13 cellular contexts compared by ENCODE assay signal in the genomic region with DNA sequence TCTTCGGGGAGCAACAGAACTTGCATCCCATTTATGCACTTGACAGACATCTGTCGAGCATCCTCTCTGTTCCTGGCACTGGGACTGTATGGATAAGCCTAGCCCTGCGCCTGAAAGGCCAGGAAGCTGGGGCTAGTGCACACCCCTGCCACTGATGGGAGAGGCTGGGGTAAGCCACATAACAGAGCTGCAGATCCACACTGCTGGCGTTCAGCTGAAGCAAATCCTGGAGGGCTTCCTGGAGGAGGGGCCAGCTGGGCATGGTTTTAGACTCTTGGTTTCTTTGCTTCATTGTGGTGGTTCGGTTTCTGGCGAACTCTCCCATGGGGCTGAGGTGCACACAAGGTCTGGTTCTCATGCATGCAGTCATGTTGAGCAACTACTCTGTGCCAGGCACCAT. TPM values are rescaled to one million over a fixed set of nuclear protein-coding genes. Genes with fewer than 3 reads are reported as not detected.
DNase-seq lines count a peak whose midpoint lies in the region; ATAC-seq, FAIRE-seq and TF ChIP-seq lines count a peak whose summit lies in the region.
"Had no signal": no experiment of that assay in that cellular context is flagged by ENCODE, and none has a peak within 500 bp of the region (broad histone marks: within the 10 kb centered on the region; RNA-seq: fewer than 3 reads in every experiment).

No MANE protein-coding gene starts in this region.

- H3K27ac Mint-ChIP-seq in activated CD8-positive, alpha-beta T cell treated with anti-CD3 and anti-CD28 coated beads, Interleukin-2, amount 10 ng/mL, durations not matched to agents 7 days and 5 days = peak overlapping the region; percentile 86
- peak overlapping the region; percentile 84 to 89 for H3K27ac Mint-ChIP-seq in natural killer cell

- no peak overlapping the region for H3K4me3 Mint-ChIP-seq in activated CD8-positive, alpha-beta T cell treated with anti-CD3 and anti-CD28 coated beads, Interleukin-2, amount 10 ng/mL, durations not matched to agents 7 days and 5 days
- peak overlapping the region; percentile 40 for H3K4me3 Mint-ChIP-seq in natural killer cell

- DNase-seq in A549 (ENCODE audit: low read depth in 1 of 2, low spot score in 1 of 2) (no peak), natural killer cell (no peak), GM12891 (ENCODE audit: insufficient read length, low spot score) (no peak), BE2C (no peak), NCI-H748 (lab: John Stamatoyannopoulos, UW; ENCODE audit: unreplicated experiment) (no peak)
- DNase-seq in activated CD8-positive, alpha-beta T cell treated with anti-CD3 and anti-CD28 coated beads, Interleukin-2, amount 10 ng/mL, durations not matched to agents 7 days and 5 days = no peak
- DNase-seq: C1 segment of cervical spinal cord, Kasumi-1, NCI-H1436, NCI-H2227 treated with DMSO at 0.1 percent for 48 hours had no signal

- H3K4me3 ChIP-seq in A549 (no peak overlapping the region), BE2C (ENCODE audit: low read depth, low read length) (no peak overlapping the region)
- H3K4me3 ChIP-seq in BLaER1 treated with 17β-estradiol and CSF1 and Interleukin-3, amounts not matched to agents 10 nM and 100 nM = no peak overlapping the region

- POLR2A ChIA-PET in A549 (lab: Yijun Ruan, JAX) = no interaction called here
- POLR2A ChIA-PET in activated CD8-positive, alpha-beta T cell treated with anti-CD3 and anti-CD28 coated beads, Interleukin-2, amount 10 ng/mL, durations not matched to agents 7 days and 5 days (lab: Charles Lee) = no interaction called here

- no peak overlapping the region for H3K4me2 ChIP-seq in A549
- peak overlapping the region in 7 of 11 experiments; percentile 57 to 82 (median 72); a peak in 11 of 22 replicates for H3K4me2 ChIP-seq in BLaER1 treated with 17β-estradiol and CSF1 and Interleukin-3, amounts not matched to agents 10 nM and 100 nM

- TF ChIP-seq CTCF in A549 (IDR thresholded peaks at IDR 0.05) (no peak), natural killer cell (IDR thresholded peaks at IDR 0.05) (no peak), BE2C (IDR thresholded peaks at IDR 0.05; ENCODE audit: low read depth, low read length) (no peak)

- no peaks in the 10 kb centered on the region for H3K36me3 ChIP-seq in BLaER1 treated with 17β-estradiol and CSF1 and Interleukin-3, amounts not matched to agents 10 nM and 100 nM
- H3K36me3 ChIP-seq in BE2C = no peaks in the 10 kb centered on the region

- H3K4me1 Mint-ChIP-seq in activated CD8-positive, alpha-beta T cell treated with anti-CD3 and anti-CD28 coated beads, Interleukin-2, amount 10 ng/mL, durations not matched to agents 7 days and 5 days (ENCODE audit: low read depth) = peaks cover 39% of the 10 kb centered on the region
- H3K4me1 Mint-ChIP-seq in natural killer cell = peaks cover 24 to 42% of the 10 kb centered on the region in 2 donors

- intact Hi-C loops in natural killer cell (cut with micrococcal nuclease) = no loop called here

- H3K27me3 ChIP-seq in BLaER1 treated with 17β-estradiol and CSF1 and Interleukin-3, amounts not matched to agents 10 nM and 100 nM = no peaks in the 10 kb centered on the region
- no peaks in the 10 kb centered on the region for H3K27me3 ChIP-seq in BE2C

- CTCF ChIA-PET in A549 (lab: Yijun Ruan, JAX) = interaction anchor here (0.9 to 1.3 kb wide), 2 partner anchors 20 to 34 kb away, joined by 3 to 4 read pairs; no protein-coding TSS in a partner anchor
- CTCF ChIA-PET in activated CD8-positive, alpha-beta T cell treated with anti-CD3 and anti-CD28 coated beads, Interleukin-2, amount 10 ng/mL, durations not matched to agents 7 days and 5 days (lab: Charles Lee) = no interaction called here

- H3K9me3 ChIP-seq in A549 = no peaks in the 10 kb centered on the region
- H3K9me3 ChIP-seq in BLaER1 treated with 17β-estradiol and CSF1 and Interleukin-3, amounts not matched to agents 10 nM and 100 nM (replicated peaks in 1 of 11) = no peaks in the 10 kb centered on the region
- H3K9me3 ChIP-seq in BE2C = no peaks in the 10 kb centered on the region

- peak overlapping the region in 1 of 2 experiments; percentile 67; a peak in 2 of 6 replicates for H3K27ac ChIP-seq in A549
- no peak overlapping the region for H3K27ac ChIP-seq in BLaER1 treated with 17β-estradiol and CSF1 and Interleukin-3, amounts not matched to agents 10 nM and 100 nM

- TF ChIP-seq POLR2A in A549 (IDR thresholded peaks at IDR 0.05; ENCODE audit: low read length) (no peak), GM12891 (IDR thresholded peaks at IDR 0.05; ENCODE audit: low read depth, low read length) (no peak)

- no peaks in the 10 kb centered on the region for H4K20me1 ChIP-seq in BLaER1 treated with 17β-estradiol and CSF1 and Interleukin-3, amounts not matched to agents 10 nM and 100 nM

- no peak for TF ChIP-seq RAD21 in A549 (conservative IDR thresholded peaks at IDR 0.05 in 1 of 2, IDR thresholded peaks at IDR 0.05 in 1 of 2)

- no peak for FAIRE-seq in A549 (lab: Jason Lieb, UNC)
- FAIRE-seq in GM12891 (lab: Jason Lieb, UNC) = no peak
- FAIRE-seq: TTC549 had no signal

- ATAC-seq in A549 (no peak), natural killer cell (no peak)
- ATAC-seq in activated CD8-positive, alpha-beta T cell treated with anti-CD3 and anti-CD28 coated beads, Interleukin-2, amount 10 ng/mL, durations not matched to agents 7 days and 5 days = no peak
- ATAC-seq: left lobe of liver had no signal

- WGBS in A549 (ENCODE audit: missing lambda C conversion rate) = 74% methylated on average over 6 of the region's 6 CpGs

- H3K36me3 Mint-ChIP-seq in activated CD8-positive, alpha-beta T cell treated with anti-CD3 and anti-CD28 coated beads, Interleukin-2, amount 10 ng/mL, durations not matched to agents 7 days and 5 days (ENCODE audit: low read depth) = no peaks in the 10 kb centered on the region
- no peaks in the 10 kb centered on the region for H3K36me3 Mint-ChIP-seq in natural killer cell

- H3K9me3 Mint-ChIP-seq in activated CD8-positive, alpha-beta T cell treated with anti-CD3 and anti-CD28 coated beads, Interleukin-2, amount 10 ng/mL, durations not matched to agents 7 days and 5 days (ENCODE audit: insufficient read depth) = no peaks in the 10 kb centered on the region
- no peaks in the 10 kb centered on the region for H3K9me3 Mint-ChIP-seq in natural killer cell

- no peaks in the 10 kb centered on the region for H3K27me3 Mint-ChIP-seq in activated CD8-positive, alpha-beta T cell treated with anti-CD3 and anti-CD28 coated beads, Interleukin-2, amount 10 ng/mL, durations not matched to agents 7 days and 5 days (ENCODE audit: low read depth)
- no peaks in the 10 kb centered on the region for H3K27me3 Mint-ChIP-seq in natural killer cell (ENCODE audit: low read depth in 2 of 2)

- H3K9ac ChIP-seq in BLaER1 treated with 17β-estradiol and CSF1 and Interleukin-3, amounts not matched to agents 10 nM and 100 nM = no peak overlapping the region

- no peak for TF ChIP-seq EP300 in A549 (IDR thresholded peaks at IDR 0.05)

- H3K4me1 ChIP-seq in A549 (peaks cover 19% of the 10 kb centered on the region), BE2C (peaks cover 7% of the 10 kb centered on the region)
- H3K4me1 ChIP-seq in BLaER1 treated with 17β-estradiol and CSF1 and Interleukin-3, amounts not matched to agents 10 nM and 100 nM = peaks cover 26 to 42% (median 34%) of the 10 kb centered on the region in 10 experiments

TF ChIP-seq in A549, 52 proteins besides CTCF, POLR2A, EP300 and RAD21:
- no peak for TF ChIP-seq CHD2 (IDR thresholded peaks at IDR 0.05; ENCODE audit: low read length, partially characterized antibody)
- TF ChIP-seq, protein P1, sequence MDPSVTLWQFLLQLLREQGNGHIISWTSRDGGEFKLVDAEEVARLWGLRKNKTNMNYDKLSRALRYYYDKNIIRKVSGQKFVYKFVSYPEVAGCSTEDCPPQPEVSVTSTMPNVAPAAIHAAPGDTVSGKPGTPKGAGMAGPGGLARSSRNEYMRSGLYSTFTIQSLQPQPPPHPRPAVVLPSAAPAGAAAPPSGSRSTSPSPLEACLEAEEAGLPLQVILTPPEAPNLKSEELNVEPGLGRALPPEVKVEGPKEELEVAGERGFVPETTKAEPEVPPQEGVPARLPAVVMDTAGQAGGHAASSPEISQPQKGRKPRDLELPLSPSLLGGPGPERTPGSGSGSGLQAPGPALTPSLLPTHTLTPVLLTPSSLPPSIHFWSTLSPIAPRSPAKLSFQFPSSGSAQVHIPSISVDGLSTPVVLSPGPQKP (IDR thresholded peaks at IDR 0.05; ENCODE audit: low read depth, low read length) = no peak
- TF ChIP-seq ZFP36 (IDR thresholded peaks at IDR 0.05; ENCODE audit: borderline replicate concordance, partially characterized antibody) = peak; percentile 97

TF ChIP-seq in GM12891, 5 proteins besides CTCF, POLR2A, EP300 and RAD21:
- TF ChIP-seq SPI1 (IDR thresholded peaks at IDR 0.05; ENCODE audit: low read depth, low read length) (no peak), POU2F2 (IDR thresholded peaks at IDR 0.05; ENCODE audit: low read depth, low read length) (no peak), POLR2AphosphoS5 (IDR thresholded peaks at IDR 0.05; ENCODE audit: low read depth, low read length) (no peak), PAX5 (IDR thresholded peaks at IDR 0.05; ENCODE audit: insufficient read depth, low read length, severe bottlenecking) (no peak), TAF1 (IDR thresholded peaks at IDR 0.05; ENCODE audit: low read depth, low read length) (no peak)
TF ChIP-seq in GM12891: peak in this region for 0.

RNA-seq across cellular contexts. Expression of gene FOSL2, which starts 45.5 kb away (rescaled TPM):
- 45.7 and 50.6 TPM in 2 replicates for polyA plus RNA-seq in A549 (2011; rRNA removed)
- 26.7 and 37.2 TPM in 2 replicates for polyA plus RNA-seq in A549 (2012; cell fraction: cytosol; rRNA removed)
- polyA plus RNA-seq in A549 (2012; cell fraction: nucleus; rRNA removed) = 89.7 and 95.0 TPM in 2 replicates
- 68.1 to 73.4 TPM (median 69.0 TPM) in 3 replicates for polyA plus RNA-seq in A549 (2017; fragmentation: RNase III; extraction: RNeasy Plus Mini Kit Qiagen cat#74134 plus additional on column Dnase treatment)
- 86.7 and 103 TPM in 2 replicates for polyA minus RNA-seq in A549 (2011; rRNA and poly(A)+ RNA removed)
- total RNA-seq in activated CD8-positive, alpha-beta T cell treated with anti-CD3 and anti-CD28 coated beads, Interleukin-2, amount 10 ng/mL, durations not matched to agents 7 days and 5 days = 10 to 100 TPM; 37.3 to 40.9 TPM
- total RNA-seq in natural killer cell = 100 to 1,000 TPM; 414 to 531 (median 455) TPM
- polyA plus RNA-seq in GM12891 (2012; ENCODE audit: low read depth, missing spikeins) = 1.1 TPM
- 16.2 TPM for polyA plus RNA-seq in BE2C (2012; ENCODE audit: insufficient read depth, insufficient read length, low read depth)

Comparison
In these comparisons a context has a peak if more than half of its experiments do, and no peak if none do; other contexts are left out.
1. RNA of gene FOSL2, which starts 45.5 kb away (total RNA-seq): 414 to 531 TPM in natural killer cell; 37.3 to 40.9 TPM in activated CD8-positive, alpha-beta T cell treated with anti-CD3 and anti-CD28 coated beads, Interleukin-2, amount 10 ng/mL, durations not matched to agents 7 days and 5 days; every median in the first group is over 4 times any median in the second.